Comparison of ENCODE assay signal across 9 cellular contexts in the genomic region with DNA sequence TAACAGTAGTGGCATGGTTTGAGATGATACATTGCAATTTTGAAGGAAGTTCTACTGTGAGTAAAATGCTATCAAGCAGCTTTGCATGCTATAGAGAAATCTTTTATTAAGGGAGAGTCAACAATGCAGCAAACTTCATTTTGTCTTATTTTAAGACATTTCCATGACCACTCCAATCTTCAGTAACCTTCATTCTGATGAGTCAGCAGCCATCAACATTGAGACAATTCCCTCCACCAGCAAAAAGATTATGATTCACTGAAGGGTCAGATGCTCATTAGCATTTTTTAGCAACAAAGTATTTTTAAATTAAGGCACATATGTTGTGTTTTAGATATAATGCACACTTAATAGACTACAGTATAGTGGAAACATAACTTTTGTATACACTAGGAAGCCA.
"Had no signal": no experiment of that assay in that cellular context is flagged by ENCODE, and none has a peak within 500 bp of the region (broad histone marks: within the 10 kb centered on the region; RNA-seq: fewer than 3 reads in every experiment).

No MANE protein-coding gene starts in this region.

- H2AFZ ChIP-seq: GM23338 had no signal

- ATAC-seq: GM23338 had no signal

- H3K36me3 Mint-ChIP-seq: IgD-negative memory B cell had no signal

- FAIRE-seq: H1, H54 had no signal

- DNase-seq: H9, HCEC 1CT, Kasumi-1, KG1 had no signal

- H3K4me3 Mint-ChIP-seq: GM23338, H9 had no signal

- H3K4me2 ChIP-seq: GM23338 had no signal

- H3K27me3 Mint-ChIP-seq: IgD-negative memory B cell had no signal

- H3K27ac ChIP-seq: HL-60 had no signal

- H3K27ac Mint-ChIP-seq: GM23338, H9, IgD-negative memory B cell had no signal

- H3K4me1 Mint-ChIP-seq: IgD-negative memory B cell had no signal

- H3K9me3 Mint-ChIP-seq: GM23338, H9 had no signal

- H3K4me3 ChIP-seq: GM23338 had no signal
